ENCODE assay signal across 8 cellular contexts in genomic region chr10:112314822-112315474, GRCh38. TPM values are rescaled to one million over a fixed set of nuclear protein-coding genes. Genes with fewer than 3 reads are reported as not detected.
DNase-seq lines count a peak whose midpoint lies in the region; ATAC-seq and TF ChIP-seq lines count a peak whose summit lies in the region.

No MANE protein-coding gene starts in this region.

- no peak overlapping the region for H3K27ac Mint-ChIP-seq in endothelial cell (ENCODE audit: unreplicated experiment)

- ATAC-seq in GM18519 (IDR thresholded peaks at IDR 0.05; ENCODE audit: low FRiP score, unreplicated experiment) (peak; percentile 78), HG03159 (IDR thresholded peaks at IDR 0.05; ENCODE audit: unreplicated experiment) (peak; percentile 94)

- no peaks in the 10 kb centered on the region for H3K9me3 Mint-ChIP-seq in endothelial cell (ENCODE audit: unreplicated experiment)

- H3K36me3 Mint-ChIP-seq in endothelial cell (ENCODE audit: low read depth, unreplicated experiment), result no peaks in the 10 kb centered on the region

- CTCF ChIA-PET in AG04449 (lab: Yijun Ruan, JAX), result interaction anchor here (0.7 to 15.8 kb wide), 27 partner anchors 8 to 1239 kb away, joined by 3 to 271 read pairs (median 4); no protein-coding TSS in a partner anchor

- TF ChIP-seq CTCF in AG04449 (IDR thresholded peaks at IDR 0.05; ENCODE audit: insufficient read depth, low read length, missing control alignments), result peak; percentile 90
- peak; percentile 86 for TF ChIP-seq CTCF in endothelial cell (IDR thresholded peaks at IDR 0.05; ENCODE audit: unreplicated experiment)

- DNase-seq in AG04449 (ENCODE audit: low read depth, low spot score) (no peak), NCI-H774 (lab: John Stamatoyannopoulos, UW) (peak; percentile 1), endothelial cell (ENCODE audit: low spot score) (peak; percentile 84), middle frontal gyrus (ENCODE audit: extremely low spot score, low spot score) (peak; percentile 61)
- peak; percentile 41 to 46 for DNase-seq in activated CD8-positive, alpha-beta memory T cell treated with anti-CD3 and anti-CD28 coated beads for 4 hours (ENCODE audit: low read depth in 2 of 2)
- peak; percentile 58 for DNase-seq in stimulated activated CD8-positive, alpha-beta memory T cell treated with anti-CD3 and anti-CD28 coated beads, Interleukin-4, amount 100 ng/mL, for 24 hours (ENCODE audit: low read depth)

- POLR2A ChIA-PET in AG04449 (lab: Yijun Ruan, JAX), result no interaction called here

- H3K4me1 Mint-ChIP-seq in endothelial cell (ENCODE audit: unreplicated experiment), result peaks cover 21% of the 10 kb centered on the region

- H3K4me3 Mint-ChIP-seq in endothelial cell (ENCODE audit: unreplicated experiment), result no peak overlapping the region

- no peak overlapping the region for H3K4me3 ChIP-seq in AG04449 (ENCODE audit: low read depth, low read length)

- no peaks in the 10 kb centered on the region for H3K27me3 Mint-ChIP-seq in endothelial cell (ENCODE audit: unreplicated experiment)

RNA-seq across cellular contexts. Expression of gene TECTB, which starts 31.7 kb away (rescaled TPM):
- not detected for total RNA-seq in endothelial cell (ENCODE audit: unreplicated experiment)

RNA-seq across cellular contexts. Expression of gene ACSL5, which starts 59.0 kb away (rescaled TPM):
- total RNA-seq in endothelial cell (ENCODE audit: unreplicated experiment), result 0.64 TPM
